Comparison of ENCODE assay signal across 24 cellular contexts in genomic region chr4:1556541-1557220, GRCh38.
DNase-seq lines count a peak whose midpoint lies in the region; ATAC-seq and TF ChIP-seq lines count a peak whose summit lies in the region.
"Had no signal": no experiment of that assay in that cellular context is flagged by ENCODE, and none has a peak within 500 bp of the region (broad histone marks: within the 10 kb centered on the region; RNA-seq: fewer than 3 reads in every experiment).

No MANE protein-coding gene starts in this region.

- H3K9me3 Mint-ChIP-seq in WTC11 (no peaks in the 10 kb centered on the region), memory B cell (no peaks in the 10 kb centered on the region)
- H3K9me3 Mint-ChIP-seq: activated naive CD8-positive, alpha-beta T cell treated with anti-CD3 and anti-CD28 coated beads, Interleukin-2, amount 10 ng/mL, durations not matched to agents 7 days and 5 days; activated T-helper 17 cell treated with anti-CD3 and anti-CD28 coated beads, Interleukin-2, amount 50 U/mL, for 72 hours; CD4-positive, CD25-positive, alpha-beta regulatory T cell; immature natural killer cell; natural killer cell treated with Interleukin-12 subunit alpha and Interleukin-12 subunit beta and Interleukin-15 and Interleukin-18, amount 100 ng/mL, for 72 hours; T-helper 2 cell treated with Interferon-gamma antibody and Interleukin-4, amounts not matched to agents 5 μg/mL and 100 μg/mL, for 36 hours had no signal

- no peak overlapping the region for H3K4me3 ChIP-seq in BLaER1
- H3K4me3 ChIP-seq in GM23248 = no peak overlapping the region
- H3K4me3 ChIP-seq in mammary epithelial cell (replicated peaks in 1 of 3; ENCODE audit: insufficient read depth in 1 of 3, low read depth in 2 of 3, low read length in 3 of 3) = no peak overlapping the region
- H3K4me3 ChIP-seq: heart right ventricle, pancreas had no signal

- H3K27ac Mint-ChIP-seq in WTC11 (no peak overlapping the region), memory B cell (no peak overlapping the region)
- H3K27ac Mint-ChIP-seq: activated naive CD8-positive, alpha-beta T cell treated with anti-CD3 and anti-CD28 coated beads, Interleukin-2, amount 10 ng/mL, durations not matched to agents 7 days and 5 days; activated T-helper 17 cell treated with anti-CD3 and anti-CD28 coated beads, Interleukin-2, amount 50 U/mL, for 72 hours; CD4-positive, CD25-positive, alpha-beta regulatory T cell; natural killer cell treated with Interleukin-12 subunit alpha and Interleukin-12 subunit beta and Interleukin-15 and Interleukin-18, amount 100 ng/mL, for 72 hours; T-helper 2 cell treated with Interferon-gamma antibody and Interleukin-4, amounts not matched to agents 5 μg/mL and 100 μg/mL, for 36 hours had no signal

- dilution Hi-C loops in mammary epithelial cell (cut with HindIII; ENCODE audit: low sequenced_read_pairs) = no loop called here

- TF ChIP-seq CTCF in WTC11 (IDR thresholded peaks at IDR 0.05) (no peak), mammary epithelial cell (conservative IDR thresholded peaks at IDR 0.05 in 1 of 2, IDR thresholded peaks at IDR 0.05 in 1 of 2; ENCODE audit: extremely low read depth in 1 of 2, insufficient read depth in 1 of 2, low read depth in 1 of 2, low read length in 2 of 2) (no peak)

- H3K9ac ChIP-seq in BLaER1 (no peak overlapping the region), GM23248 (no peak overlapping the region), mammary epithelial cell (ENCODE audit: insufficient read depth, low read length) (no peak overlapping the region)

- H4K20me1 ChIP-seq in BLaER1 (no peaks in the 10 kb centered on the region), GM23248 (ENCODE audit: insufficient read depth) (no peaks in the 10 kb centered on the region), mammary epithelial cell (ENCODE audit: insufficient read depth, low read length) (no peaks in the 10 kb centered on the region)

- H3K4me1 Mint-ChIP-seq in WTC11 (peaks cover 7% of the 10 kb centered on the region), memory B cell (no peaks in the 10 kb centered on the region)
- H3K4me1 Mint-ChIP-seq: activated naive CD8-positive, alpha-beta T cell treated with anti-CD3 and anti-CD28 coated beads, Interleukin-2, amount 10 ng/mL, durations not matched to agents 7 days and 5 days; activated T-helper 17 cell treated with anti-CD3 and anti-CD28 coated beads, Interleukin-2, amount 50 U/mL, for 72 hours; CD4-positive, CD25-positive, alpha-beta regulatory T cell; immature natural killer cell had no signal

- intact Hi-C loops in mammary epithelial cell (cut with micrococcal nuclease) = no loop called here

- no peaks in the 10 kb centered on the region for H3F3A ChIP-seq in GM23248 (ENCODE audit: insufficient read depth)

- peak; percentile 22 for DNase-seq in GM23248
- peak; percentile 37 for DNase-seq in WTC11 (ENCODE audit: low spot score)
- DNase-seq in memory B cell (ENCODE audit: low spot score in 2 of 2) = no peak
- DNase-seq in globus pallidus (ENCODE audit: low spot score) = no peak
- no peak for DNase-seq in activated gamma-delta T cell treated with Interleukin-2 at 50 U/mL for 16 hours
- no peak for DNase-seq in mammary epithelial cell
- DNase-seq: activated naive CD8-positive, alpha-beta T cell treated with anti-CD3 and anti-CD28 coated beads, Interleukin-2, amount 10 ng/mL, durations not matched to agents 7 days and 5 days; CD4-positive, CD25-positive, alpha-beta regulatory T cell; GOT3; heart right ventricle; immature natural killer cell; KG1; left ventricle myocardium superior; MM.1S; NCI-H1417 treated with DMSO at 0.1 percent for 48 hours; NCI-H526 treated with DMSO at 0.1 percent for 48 hours; pancreas; stimulated activated naive CD4-positive, alpha-beta T cell had no signal

- H2AFZ ChIP-seq in GM23248 (no peak overlapping the region), mammary epithelial cell (ENCODE audit: low read depth, low read length) (no peak overlapping the region)

- H3K27me3 Mint-ChIP-seq in WTC11 (ENCODE audit: low read depth) (no peaks in the 10 kb centered on the region), memory B cell (peaks cover 22% of the 10 kb centered on the region)
- H3K27me3 Mint-ChIP-seq: activated T-helper 17 cell treated with anti-CD3 and anti-CD28 coated beads, Interleukin-2, amount 50 U/mL, for 72 hours had no signal

- no TSS peak for BruUV-seq in mammary epithelial cell (replicated peaks; lab: Mats Ljungman, UMichigan)

- H3K9me2 ChIP-seq in GM23248 (ENCODE audit: insufficient read depth) = no peaks in the 10 kb centered on the region

- POLR2A ChIA-PET in WTC11 (lab: Charles Lee) = interaction anchor here (0.6 kb wide), 1 partner anchor 64 kb away, joined by 8 read pairs; no protein-coding TSS in a partner anchor

- H3K4me1 ChIP-seq in BLaER1 (peaks cover 11% of the 10 kb centered on the region), GM23248 (ENCODE audit: insufficient read depth) (no peaks in the 10 kb centered on the region), mammary epithelial cell (ENCODE audit: insufficient read depth, low read length) (no peaks in the 10 kb centered on the region)
- H3K4me1 ChIP-seq: heart right ventricle, pancreas had no signal

- 13 to 17% methylated on average over 24 to 31 of the region's 31 CpGs for WGBS in GM23248 (ENCODE audit: low coverage in 1 of 2, low lambda C conversion rate in 2 of 2, missing lambda C conversion rate in 2 of 2), 2 experiments
- 31% methylated on average over 19 of the region's 31 CpGs for WGBS in mammary epithelial cell (ENCODE audit: low coverage, missing lambda C conversion rate)

- no peaks in the 10 kb centered on the region for H3K36me3 ChIP-seq in BLaER1
- H3K36me3 ChIP-seq in GM23248 (ENCODE audit: low read depth) = no peaks in the 10 kb centered on the region
- H3K36me3 ChIP-seq in mammary epithelial cell (ENCODE audit: insufficient read depth, low read length) = no peaks in the 10 kb centered on the region
- H3K36me3 ChIP-seq: heart right ventricle, pancreas had no signal

- H3K36me3 Mint-ChIP-seq in WTC11 (no peaks in the 10 kb centered on the region), memory B cell (no peaks in the 10 kb centered on the region)
- H3K36me3 Mint-ChIP-seq: activated naive CD8-positive, alpha-beta T cell treated with anti-CD3 and anti-CD28 coated beads, Interleukin-2, amount 10 ng/mL, durations not matched to agents 7 days and 5 days; CD4-positive, CD25-positive, alpha-beta regulatory T cell; immature natural killer cell; natural killer cell treated with Interleukin-12 subunit alpha and Interleukin-12 subunit beta and Interleukin-15 and Interleukin-18, amount 100 ng/mL, for 72 hours had no signal

- H3K79me2 ChIP-seq in GM23248 (ENCODE audit: insufficient read depth) (no peaks in the 10 kb centered on the region), mammary epithelial cell (ENCODE audit: insufficient read depth, low read length) (no peaks in the 10 kb centered on the region)

- H3K4me3 Mint-ChIP-seq in WTC11 (no peak overlapping the region), memory B cell (no peak overlapping the region)
- H3K4me3 Mint-ChIP-seq: activated naive CD8-positive, alpha-beta T cell treated with anti-CD3 and anti-CD28 coated beads, Interleukin-2, amount 10 ng/mL, durations not matched to agents 7 days and 5 days; activated T-helper 17 cell treated with anti-CD3 and anti-CD28 coated beads, Interleukin-2, amount 50 U/mL, for 72 hours; CD4-positive, CD25-positive, alpha-beta regulatory T cell; immature natural killer cell; natural killer cell treated with Interleukin-12 subunit alpha and Interleukin-12 subunit beta and Interleukin-15 and Interleukin-18, amount 100 ng/mL, for 72 hours; T-helper 2 cell treated with Interferon-gamma antibody and Interleukin-4, amounts not matched to agents 5 μg/mL and 100 μg/mL, for 36 hours had no signal

- ATAC-seq in WTC11 (peak; percentile 68), memory B cell (ENCODE audit: low read depth) (peak; percentile 85), HG02884 (IDR thresholded peaks at IDR 0.05; ENCODE audit: unreplicated experiment) (no peak)
- ATAC-seq: activated T-helper 17 cell treated with anti-CD3 and anti-CD28 coated beads, Interleukin-2, amount 50 U/mL, for 72 hours; left ventricle myocardium superior; natural killer cell treated with Interleukin-12 subunit alpha and Interleukin-12 subunit beta and Interleukin-15 and Interleukin-18, amount 100 ng/mL, for 72 hours; pancreas had no signal

- in situ Hi-C loops in GM23248 (cut with MboI) = no loop called here
- in situ Hi-C loops in mammary epithelial cell (cut with MboI; ENCODE audit: low sequenced_read_pairs in 2 of 2) = no loop called here

- H3K9me3 ChIP-seq in BLaER1 = no peaks in the 10 kb centered on the region
- H3K9me3 ChIP-seq in GM23248 (ENCODE audit: low read depth) = no peaks in the 10 kb centered on the region
- no peaks in the 10 kb centered on the region for H3K9me3 ChIP-seq in mammary epithelial cell (replicated peaks; ENCODE audit: insufficient read depth, low read length)
- H3K9me3 ChIP-seq: heart right ventricle, pancreas had no signal

- 0 out of 2 replicates have a peak, but pooled peaks cover 8% of the 10 kb centered on the region for H3K27me3 ChIP-seq in BLaER1
- peaks cover 14% of the 10 kb centered on the region for H3K27me3 ChIP-seq in GM23248 (replicated peaks; ENCODE audit: insufficient read depth)
- peaks cover 5% of the 10 kb centered on the region for H3K27me3 ChIP-seq in mammary epithelial cell (ENCODE audit: insufficient read depth, low read length)
- H3K27me3 ChIP-seq: pancreas had no signal

- H3K4me2 ChIP-seq in BLaER1 (peak overlapping the region; percentile 45), GM23248 (ENCODE audit: unreplicated experiment) (no peak overlapping the region), mammary epithelial cell (ENCODE audit: insufficient read depth, low read depth, low read length) (no peak overlapping the region)

- CTCF ChIA-PET in WTC11 (lab: Charles Lee) (interaction anchor here (0.5 to 1.7 kb wide), 5 partner anchors 23 to 98 kb away, joined by 3 to 7 read pairs (median 3); no protein-coding TSS in a partner anchor), mammary epithelial cell (lab: Charles Lee; ENCODE audit: low non-redundant PET) (no interaction called here)

- H3K27ac ChIP-seq in BLaER1 (no peak overlapping the region), GM23248 (no peak overlapping the region), mammary epithelial cell (ENCODE audit: insufficient read depth, low read depth, low read length) (no peak overlapping the region)
- H3K27ac ChIP-seq: heart right ventricle, pancreas, VCaP had no signal

TF ChIP-seq in WTC11, 78 proteins besides CTCF, POLR2A, EP300 and RAD21 (continues in another document):
- TF ChIP-seq ZNF232 (CRISPR knock-in tag; IDR thresholded peaks at IDR 0.05) (no peak), TEAD4 (CRISPR knock-in tag; IDR thresholded peaks at IDR 0.05) (no peak)

Comparison
In these comparisons a context has a peak if more than half of its experiments do, and no peak if none do; other contexts are left out.
1. DNase-seq: peak in GM23248 (single experiment) and WTC11 (single experiment); none in memory B cell (0 of 2), globus pallidus (single experiment), activated gamma-delta T cell treated with Interleukin-2 at 50 U/mL for 16 hours (single experiment) and mammary epithelial cell (single experiment).